ENCODE assay signal across 20 cellular contexts in the genomic region with DNA sequence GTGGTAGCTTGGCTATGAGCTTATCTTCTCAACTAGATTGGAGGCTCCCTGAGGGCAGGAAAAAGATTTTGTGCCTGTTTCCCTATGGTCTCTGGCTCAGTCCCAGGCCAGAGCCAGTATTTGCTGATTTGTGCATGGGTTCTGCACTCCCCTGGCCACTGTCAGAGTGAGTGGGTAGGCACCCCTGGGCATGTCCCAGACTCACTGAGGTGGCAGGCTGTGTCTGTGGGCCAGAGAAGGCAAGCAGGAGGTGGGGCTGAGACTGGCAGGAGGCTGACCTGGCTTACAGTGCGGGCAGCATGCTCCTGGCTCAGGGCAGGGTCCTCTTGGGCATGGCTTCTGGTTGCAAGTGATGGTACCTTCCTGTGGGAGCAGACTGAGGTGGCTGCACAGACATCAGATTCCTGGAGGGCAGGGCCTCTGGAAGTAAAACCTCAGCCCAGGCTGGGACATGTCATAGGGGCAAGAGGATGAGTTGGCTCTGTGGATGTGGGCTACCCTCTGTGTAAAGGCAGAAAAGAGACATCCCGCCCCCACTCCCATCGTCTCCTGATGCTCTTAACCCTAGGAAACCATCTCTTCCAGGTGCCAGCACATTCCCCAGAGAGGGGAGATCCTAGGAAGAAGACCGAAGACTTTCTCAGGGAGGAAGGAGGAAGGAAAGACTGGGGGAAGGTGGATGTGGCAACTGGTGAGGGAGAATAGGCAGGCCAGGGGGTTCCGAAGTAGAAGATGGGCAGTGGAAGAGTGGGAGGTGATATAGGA.
"Had no signal": no experiment of that assay in that cellular context is flagged by ENCODE, and none has a peak within 500 bp of the region (broad histone marks: within the 10 kb centered on the region; RNA-seq: fewer than 3 reads in every experiment).

No MANE protein-coding gene starts in this region.

- H3K4me1 ChIP-seq: uterus had no signal

- H3K27ac ChIP-seq: body of pancreas, gastroesophageal sphincter, left ventricle myocardium inferior, uterus had no signal

- H3K9me3 ChIP-seq: body of pancreas, gastroesophageal sphincter, left ventricle myocardium inferior, uterus had no signal

- ATAC-seq: body of pancreas, gastroesophageal sphincter, natural killer cell, right cardiac atrium, T-cell had no signal

- H3K36me3 ChIP-seq: gastroesophageal sphincter, left ventricle myocardium inferior, uterus had no signal

- DNase-seq: activated CD4-positive, alpha-beta T cell treated with anti-CD3 and anti-CD28 coated beads for 1 hour; activated CD4-positive, alpha-beta T cell treated with anti-CD3 and anti-CD28 coated beads, Interleukin-2, amount 50 U/mL, for 48 hours; activated CD8-positive, alpha-beta memory T cell treated with anti-CD3 and anti-CD28 coated beads, Interleukin-2, amount 50 U/mL, for 4 hours; activated gamma-delta T cell; activated naive CD8-positive, alpha-beta T cell treated with anti-CD3 and anti-CD28 coated beads for 36 hours; activated T-cell treated with anti-CD3 and anti-CD28 coated beads, Interleukin-2, amount 50 U/mL, for 48 hours; amygdala; body of pancreas; caudate nucleus; erythroblast; left ventricle myocardium inferior; mesenchymal stem cell; natural killer cell; nucleus accumbens; T-cell; T-helper 9 cell; uterus had no signal

- H3K4me3 ChIP-seq: body of pancreas, gastroesophageal sphincter, left ventricle myocardium inferior, smooth muscle cell, uterus had no signal

- H3K27me3 ChIP-seq: body of pancreas had no signal
